In the genomic region with DNA sequence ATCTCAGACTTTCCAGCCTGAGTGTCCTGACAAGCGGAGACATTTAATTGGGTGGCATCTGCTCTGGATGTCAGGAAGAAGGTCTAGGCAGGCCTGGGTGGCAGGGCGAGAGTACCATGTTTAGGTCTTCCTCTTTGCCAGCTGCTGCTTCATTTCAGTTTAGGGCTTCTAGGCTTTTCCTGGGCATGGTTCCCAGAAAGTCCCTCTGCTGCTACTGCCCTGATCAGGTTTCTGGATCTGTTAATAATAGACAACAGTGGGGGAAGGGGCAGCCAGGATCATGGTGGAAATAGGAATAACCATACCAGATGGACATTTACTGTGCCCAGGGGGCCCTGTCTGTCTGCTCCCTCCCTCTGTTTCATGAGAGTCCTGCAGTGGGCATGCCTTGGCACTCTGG, we compare ENCODE assay signal across 10 cellular contexts. TPM values are rescaled to one million over a fixed set of nuclear protein-coding genes. Genes with fewer than 3 reads are reported as not detected.
A peak's percentile ranks its signal among the peaks of the same experiment; 100 is the strongest.
DNase-seq lines count a peak whose midpoint lies in the region; ATAC-seq and TF ChIP-seq lines count a peak whose summit lies in the region.
"Had no signal": no experiment of that assay in that cellular context is flagged by ENCODE, and none has a peak within 500 bp of the region (broad histone marks: within the 10 kb centered on the region; RNA-seq: fewer than 3 reads in every experiment).

No MANE protein-coding gene starts in this region.

- peak overlapping the region; percentile 84 for H2AFZ ChIP-seq in osteoblast (ENCODE audit: low read length)

- no peaks in the 10 kb centered on the region for H3K9me3 ChIP-seq in osteoblast (ENCODE audit: low read depth, low read length)
- H3K9me3 ChIP-seq: Peyer's patch had no signal

- no peaks in the 10 kb centered on the region for H4K20me1 ChIP-seq in osteoblast (ENCODE audit: insufficient read depth, low read length)

- no peak for TF ChIP-seq POLR2A in erythroblast (IDR thresholded peaks at IDR 0.05; ENCODE audit: low read length)

- no peak for ATAC-seq in GM18870 (IDR thresholded peaks at IDR 0.05; ENCODE audit: unreplicated experiment)

- no peak overlapping the region for H3K4me3 Mint-ChIP-seq in activated T-helper 1 cell treated with anti-CD3 and anti-CD28 coated beads, Interleukin-12 subunit alpha, Interleukin-12 subunit beta, Interleukin-2, Interleukin-4 antibody, amounts not matched to agents 30 ng/mL and 10 ng/mL and 1 ng/mL, durations not matched to agents 14 hours and 24 hours and 36 hours

- H3K27me3 Mint-ChIP-seq in activated T-helper 1 cell treated with anti-CD3 and anti-CD28 coated beads, Interleukin-12 subunit alpha, Interleukin-12 subunit beta, Interleukin-2, Interleukin-4 antibody, amounts not matched to agents 30 ng/mL and 10 ng/mL and 1 ng/mL, durations not matched to agents 14 hours and 24 hours and 36 hours (ENCODE audit: insufficient read depth) = peaks cover 10% of the 10 kb centered on the region

- H3K36me3 ChIP-seq in brain microvascular endothelial cell (replicated peaks) = no peaks in the 10 kb centered on the region
- H3K36me3 ChIP-seq in osteoblast (ENCODE audit: insufficient read depth, low read length) = no peaks in the 10 kb centered on the region
- H3K36me3 ChIP-seq: Peyer's patch had no signal

- peak overlapping the region; percentile 27 for H3K4me2 ChIP-seq in osteoblast (ENCODE audit: insufficient read depth, low read length)

- DNase-seq in DMS 273 (lab: John Stamatoyannopoulos, UW; ENCODE audit: unreplicated experiment) (peak; percentile 99), NCI-H1694 (lab: John Stamatoyannopoulos, UW) (peak; percentile 99), brain microvascular endothelial cell (peak; percentile 31), osteoblast (ENCODE audit: insufficient read length, low spot score, missing footprints) (no peak), erythroblast (lab: John Stamatoyannopoulos, UW) (no peak), activated gamma-delta T cell treated with Interleukin-2 at 50 U/mL for 16 hours (no peak)
- no peak for DNase-seq in activated T-helper 1 cell treated with anti-CD3 and anti-CD28 coated beads, Interleukin-12 subunit alpha, Interleukin-12 subunit beta, Interleukin-2, Interleukin-4 antibody, amounts not matched to agents 30 ng/mL and 10 ng/mL and 1 ng/mL, durations not matched to agents 14 hours and 24 hours and 36 hours (ENCODE audit: low spot score)
- DNase-seq: DND-41, Peyer's patch had no signal

- no peaks in the 10 kb centered on the region for H3K79me2 ChIP-seq in osteoblast (ENCODE audit: insufficient read depth, low read length)

- no peaks in the 10 kb centered on the region for H3K4me1 Mint-ChIP-seq in activated T-helper 1 cell treated with anti-CD3 and anti-CD28 coated beads, Interleukin-12 subunit alpha, Interleukin-12 subunit beta, Interleukin-2, Interleukin-4 antibody, amounts not matched to agents 30 ng/mL and 10 ng/mL and 1 ng/mL, durations not matched to agents 14 hours and 24 hours and 36 hours (ENCODE audit: low read depth)

- in situ Hi-C loops in brain microvascular endothelial cell (cut with HindIII; ENCODE audit: low pct_ligation_motif_present, low sequenced_read_pairs) = no loop called here

- H3K9me3 Mint-ChIP-seq in activated T-helper 1 cell treated with anti-CD3 and anti-CD28 coated beads, Interleukin-12 subunit alpha, Interleukin-12 subunit beta, Interleukin-2, Interleukin-4 antibody, amounts not matched to agents 30 ng/mL and 10 ng/mL and 1 ng/mL, durations not matched to agents 14 hours and 24 hours and 36 hours = no peaks in the 10 kb centered on the region

- H3K27ac ChIP-seq in brain microvascular endothelial cell (no peak overlapping the region), osteoblast (ENCODE audit: low read depth, low read length) (no peak overlapping the region)
- H3K27ac ChIP-seq: Peyer's patch had no signal

- intact Hi-C loops in activated T-helper 1 cell treated with anti-CD3 and anti-CD28 coated beads, Interleukin-12 subunit alpha, Interleukin-12 subunit beta, Interleukin-2, Interleukin-4 antibody, amounts not matched to agents 30 ng/mL and 10 ng/mL and 1 ng/mL, durations not matched to agents 14 hours and 24 hours and 36 hours (cut with micrococcal nuclease) = no loop called here

- TF ChIP-seq CTCF in brain microvascular endothelial cell (IDR thresholded peaks at IDR 0.05; ENCODE audit: low read depth, low read length, missing control alignments) (no peak), osteoblast (IDR thresholded peaks at IDR 0.05; ENCODE audit: extremely low read depth, low read depth, low read length) (no peak)

- peaks cover 25% of the 10 kb centered on the region for H3K4me1 ChIP-seq in osteoblast (ENCODE audit: insufficient read depth, low read length)

- H3K27ac Mint-ChIP-seq in activated T-helper 1 cell treated with anti-CD3 and anti-CD28 coated beads, Interleukin-12 subunit alpha, Interleukin-12 subunit beta, Interleukin-2, Interleukin-4 antibody, amounts not matched to agents 30 ng/mL and 10 ng/mL and 1 ng/mL, durations not matched to agents 14 hours and 24 hours and 36 hours = no peak overlapping the region

- no peaks in the 10 kb centered on the region for H3K36me3 Mint-ChIP-seq in activated T-helper 1 cell treated with anti-CD3 and anti-CD28 coated beads, Interleukin-12 subunit alpha, Interleukin-12 subunit beta, Interleukin-2, Interleukin-4 antibody, amounts not matched to agents 30 ng/mL and 10 ng/mL and 1 ng/mL, durations not matched to agents 14 hours and 24 hours and 36 hours (ENCODE audit: low read depth)

- H3K27me3 ChIP-seq in brain microvascular endothelial cell (replicated peaks) (no peaks in the 10 kb centered on the region), osteoblast (ENCODE audit: insufficient read depth, low read length) (peaks cover 5% of the 10 kb centered on the region)
- H3K27me3 ChIP-seq: Peyer's patch had no signal

- H3K4me3 ChIP-seq in brain microvascular endothelial cell (ENCODE audit: low read depth, low read length) = no peak overlapping the region
- H3K4me3 ChIP-seq in osteoblast (ENCODE audit: insufficient read depth, low read length) = no peak overlapping the region
- H3K4me3 ChIP-seq: Peyer's patch had no signal

RNA-seq across cellular contexts. Expression of a gene that starts 2.3 kb away (rescaled TPM):
- 2.5 and 4.4 TPM in 2 replicates for total RNA-seq in osteoblast
- 0.54 and 0.62 TPM in 2 replicates for total RNA-seq in activated T-helper 1 cell treated with anti-CD3 and anti-CD28 coated beads, Interleukin-12 subunit alpha, Interleukin-12 subunit beta, Interleukin-2, Interleukin-4 antibody, amounts not matched to agents 30 ng/mL and 10 ng/mL and 1 ng/mL, durations not matched to agents 14 hours and 24 hours and 36 hours

RNA-seq across cellular contexts. Expression of a gene that starts 36.8 kb away (rescaled TPM):
- total RNA-seq in osteoblast = 47.1 and 50.3 TPM in 2 replicates
- total RNA-seq in activated T-helper 1 cell treated with anti-CD3 and anti-CD28 coated beads, Interleukin-12 subunit alpha, Interleukin-12 subunit beta, Interleukin-2, Interleukin-4 antibody, amounts not matched to agents 30 ng/mL and 10 ng/mL and 1 ng/mL, durations not matched to agents 14 hours and 24 hours and 36 hours = 138 TPM in 2 replicates

RNA-seq across cellular contexts. Expression of a gene that starts 37.3 kb away (rescaled TPM):
- 12.4 and 15.2 TPM in 2 replicates for total RNA-seq in osteoblast
- total RNA-seq in activated T-helper 1 cell treated with anti-CD3 and anti-CD28 coated beads, Interleukin-12 subunit alpha, Interleukin-12 subunit beta, Interleukin-2, Interleukin-4 antibody, amounts not matched to agents 30 ng/mL and 10 ng/mL and 1 ng/mL, durations not matched to agents 14 hours and 24 hours and 36 hours = 43.5 and 50.4 TPM in 2 replicates

RNA-seq across cellular contexts. Expression of a gene that starts 54.0 kb away (rescaled TPM):
- 14.8 and 16.8 TPM in 2 replicates for total RNA-seq in osteoblast
- total RNA-seq in activated T-helper 1 cell treated with anti-CD3 and anti-CD28 coated beads, Interleukin-12 subunit alpha, Interleukin-12 subunit beta, Interleukin-2, Interleukin-4 antibody, amounts not matched to agents 30 ng/mL and 10 ng/mL and 1 ng/mL, durations not matched to agents 14 hours and 24 hours and 36 hours = 61.8 and 64.4 TPM in 2 replicates

RNA-seq across cellular contexts. Expression of a gene that starts 54.0 kb away (rescaled TPM):
- 16.6 and 21.2 TPM in 2 replicates for total RNA-seq in osteoblast
- total RNA-seq in activated T-helper 1 cell treated with anti-CD3 and anti-CD28 coated beads, Interleukin-12 subunit alpha, Interleukin-12 subunit beta, Interleukin-2, Interleukin-4 antibody, amounts not matched to agents 30 ng/mL and 10 ng/mL and 1 ng/mL, durations not matched to agents 14 hours and 24 hours and 36 hours = 85.1 and 85.3 TPM in 2 replicates

Comparison
In these comparisons a context has a peak if more than half of its experiments do, and no peak if none do; other contexts are left out.
1. DNase-seq: peak in DMS 273 (single experiment), NCI-H1694 (single experiment) and brain microvascular endothelial cell (single experiment); none in osteoblast (single experiment), activated T-helper 1 cell treated with anti-CD3 and anti-CD28 coated beads, Interleukin-12 subunit alpha, Interleukin-12 subunit beta, Interleukin-2, Interleukin-4 antibody, amounts not matched to agents 30 ng/mL and 10 ng/mL and 1 ng/mL, durations not matched to agents 14 hours and 24 hours and 36 hours (single experiment), erythroblast (0 of 2) and activated gamma-delta T cell treated with Interleukin-2 at 50 U/mL for 16 hours (single experiment).